ENCODE assay signal across 22 cellular contexts in genomic region chr16:28110977-28111376, GRCh38. TPM values are rescaled to one million over a fixed set of nuclear protein-coding genes. Genes with fewer than 3 reads are reported as not detected.
DNase-seq lines count a peak whose midpoint lies in the region; ATAC-seq and TF ChIP-seq lines count a peak whose summit lies in the region.
"Had no signal": no experiment of that assay in that cellular context is flagged by ENCODE, and none has a peak within 500 bp of the region (broad histone marks: within the 10 kb centered on the region; RNA-seq: fewer than 3 reads in every experiment).

No MANE protein-coding gene starts in this region.

- CTCF ChIA-PET in activated CD4-positive, alpha-beta T cell treated with anti-CD3 and anti-CD28 coated beads, Interleukin-2, amount 10 ng/mL, durations not matched to agents 7 days and 5 days (lab: Charles Lee), result no interaction called here

- POLR2A ChIA-PET in activated CD4-positive, alpha-beta T cell treated with anti-CD3 and anti-CD28 coated beads, Interleukin-2, amount 10 ng/mL, durations not matched to agents 7 days and 5 days (lab: Charles Lee), result no interaction called here

- no peak overlapping the region for H3K4me3 Mint-ChIP-seq in activated CD4-positive, alpha-beta T cell treated with anti-CD3 and anti-CD28 coated beads, Interleukin-2, amount 10 ng/mL, durations not matched to agents 7 days and 5 days
- no peak overlapping the region for H3K4me3 Mint-ChIP-seq in CD14-positive monocyte
- no peak overlapping the region for H3K4me3 Mint-ChIP-seq in activated naive CD8-positive, alpha-beta T cell treated with anti-CD3 and anti-CD28 coated beads, Interleukin-2, amount 50 U/mL, for 24 hours
- no peak overlapping the region for H3K4me3 Mint-ChIP-seq in natural killer cell treated with Interleukin-12 subunit alpha and Interleukin-12 subunit beta and Interleukin-15 and Interleukin-18, amount 100 ng/mL, for 72 hours

- DNase-seq in activated CD4-positive, alpha-beta T cell treated with anti-CD3 and anti-CD28 coated beads, Interleukin-2, amount 10 ng/mL, durations not matched to agents 7 days and 5 days, result no peak
- no peak for DNase-seq in activated CD4-positive, alpha-beta T cell treated with anti-CD3 and anti-CD28 coated beads, Interleukin-2, amount 50 U/mL, for 1 hour
- no peak for DNase-seq in CD14-positive monocyte (ENCODE audit: low spot score)
- no peak for DNase-seq in activated naive CD8-positive, alpha-beta T cell treated with anti-CD3 and anti-CD28 coated beads, Interleukin-2, amount 50 U/mL, for 24 hours
- DNase-seq in natural killer cell treated with Interleukin-12 subunit alpha and Interleukin-12 subunit beta and Interleukin-15 and Interleukin-18, amount 100 ng/mL, for 72 hours (ENCODE audit: low spot score), result no peak
- no peak for DNase-seq in NCI-H748 (lab: John Stamatoyannopoulos, UW; ENCODE audit: unreplicated experiment)
- no peak for DNase-seq in dermis blood vessel endothelial cell
- DNase-seq: C1 segment of cervical spinal cord; COR-L47; EL; H7; NCI-H1417; NCI-H187 treated with DMSO at 0.1 percent for 48 hours; NCI-H446; NCI-H69; NK-92 treated with Interleukin-12 subunit alpha and Interleukin-12 subunit beta, amount 100 ng/mL, for 24 hours; SHP77 treated with DMSO at 0.1 percent for 48 hours had no signal

- intact Hi-C loops in CD14-positive monocyte (cut with micrococcal nuclease), result loop anchor here in 1 of 2 donors (2.0 kb wide), 1 partner anchor 100 kb away; the partner anchor contains the start of gene XPO6

- TF ChIP-seq CTCF in CD14-positive monocyte (IDR thresholded peaks at IDR 0.05), result no peak

- no peaks in the 10 kb centered on the region for H3K27me3 Mint-ChIP-seq in activated CD4-positive, alpha-beta T cell treated with anti-CD3 and anti-CD28 coated beads, Interleukin-2, amount 10 ng/mL, durations not matched to agents 7 days and 5 days
- H3K27me3 Mint-ChIP-seq in CD14-positive monocyte (ENCODE audit: low read depth in 3 of 3), result peaks cover 0 to 2% (median 0%) of the 10 kb centered on the region in 3 donors
- H3K27me3 Mint-ChIP-seq in activated naive CD8-positive, alpha-beta T cell treated with anti-CD3 and anti-CD28 coated beads, Interleukin-2, amount 50 U/mL, for 24 hours, result no peaks in the 10 kb centered on the region
- no peaks in the 10 kb centered on the region for H3K27me3 Mint-ChIP-seq in natural killer cell treated with Interleukin-12 subunit alpha and Interleukin-12 subunit beta and Interleukin-15 and Interleukin-18, amount 100 ng/mL, for 72 hours

- no peak for ATAC-seq in activated naive CD8-positive, alpha-beta T cell treated with anti-CD3 and anti-CD28 coated beads, Interleukin-2, amount 50 U/mL, for 24 hours
- ATAC-seq in natural killer cell treated with Interleukin-12 subunit alpha and Interleukin-12 subunit beta and Interleukin-15 and Interleukin-18, amount 100 ng/mL, for 72 hours, result no peak
- no peak for ATAC-seq in HG02852 (IDR thresholded peaks at IDR 0.05; ENCODE audit: unreplicated experiment)

- H3K36me3 Mint-ChIP-seq in activated CD4-positive, alpha-beta T cell treated with anti-CD3 and anti-CD28 coated beads, Interleukin-2, amount 10 ng/mL, durations not matched to agents 7 days and 5 days (ENCODE audit: low read depth), result peaks cover 66% of the 10 kb centered on the region
- H3K36me3 Mint-ChIP-seq in CD14-positive monocyte, result peaks cover 84 to 90% of the 10 kb centered on the region in 2 donors
- H3K36me3 Mint-ChIP-seq in activated naive CD8-positive, alpha-beta T cell treated with anti-CD3 and anti-CD28 coated beads, Interleukin-2, amount 50 U/mL, for 24 hours (ENCODE audit: low read depth), result peaks cover 66% of the 10 kb centered on the region
- peaks cover 23% of the 10 kb centered on the region for H3K36me3 Mint-ChIP-seq in natural killer cell treated with Interleukin-12 subunit alpha and Interleukin-12 subunit beta and Interleukin-15 and Interleukin-18, amount 100 ng/mL, for 72 hours

- H3K9me3 Mint-ChIP-seq in activated CD4-positive, alpha-beta T cell treated with anti-CD3 and anti-CD28 coated beads, Interleukin-2, amount 10 ng/mL, durations not matched to agents 7 days and 5 days, result no peaks in the 10 kb centered on the region
- H3K9me3 Mint-ChIP-seq in CD14-positive monocyte, result no peaks in the 10 kb centered on the region
- no peaks in the 10 kb centered on the region for H3K9me3 Mint-ChIP-seq in activated naive CD8-positive, alpha-beta T cell treated with anti-CD3 and anti-CD28 coated beads, Interleukin-2, amount 50 U/mL, for 24 hours
- no peaks in the 10 kb centered on the region for H3K9me3 Mint-ChIP-seq in natural killer cell treated with Interleukin-12 subunit alpha and Interleukin-12 subunit beta and Interleukin-15 and Interleukin-18, amount 100 ng/mL, for 72 hours

- H3K4me1 Mint-ChIP-seq in activated CD4-positive, alpha-beta T cell treated with anti-CD3 and anti-CD28 coated beads, Interleukin-2, amount 10 ng/mL, durations not matched to agents 7 days and 5 days, result peaks cover 27% of the 10 kb centered on the region
- H3K4me1 Mint-ChIP-seq in CD14-positive monocyte, result peaks cover 32% of the 10 kb centered on the region
- H3K4me1 Mint-ChIP-seq in activated naive CD8-positive, alpha-beta T cell treated with anti-CD3 and anti-CD28 coated beads, Interleukin-2, amount 50 U/mL, for 24 hours, result peaks cover 12% of the 10 kb centered on the region
- H3K4me1 Mint-ChIP-seq in natural killer cell treated with Interleukin-12 subunit alpha and Interleukin-12 subunit beta and Interleukin-15 and Interleukin-18, amount 100 ng/mL, for 72 hours (ENCODE audit: low read depth in 2 of 2), result peaks cover 20 to 27% of the 10 kb centered on the region in 2 donors

- peak overlapping the region; percentile 44 for H3K27ac Mint-ChIP-seq in activated CD4-positive, alpha-beta T cell treated with anti-CD3 and anti-CD28 coated beads, Interleukin-2, amount 10 ng/mL, durations not matched to agents 7 days and 5 days
- H3K27ac Mint-ChIP-seq in CD14-positive monocyte, result peak overlapping the region in 5 of 7 donors; percentile 80 to 98 (median 96)
- H3K27ac Mint-ChIP-seq in activated naive CD8-positive, alpha-beta T cell treated with anti-CD3 and anti-CD28 coated beads, Interleukin-2, amount 50 U/mL, for 24 hours, result peak overlapping the region; percentile 15
- H3K27ac Mint-ChIP-seq in natural killer cell treated with Interleukin-12 subunit alpha and Interleukin-12 subunit beta and Interleukin-15 and Interleukin-18, amount 100 ng/mL, for 72 hours, result peak overlapping the region; percentile 5 to 81

RNA-seq across cellular contexts. Expression of gene GSG1L, which starts 47.5 kb away (rescaled TPM):
- total RNA-seq in activated CD4-positive, alpha-beta T cell treated with anti-CD3 and anti-CD28 coated beads, Interleukin-2, amount 10 ng/mL, durations not matched to agents 7 days and 5 days, result not detected
- not detected for polyA plus RNA-seq in CD14-positive monocyte
- not detected for total RNA-seq in natural killer cell treated with Interleukin-12 subunit alpha and Interleukin-12 subunit beta and Interleukin-15 and Interleukin-18, amount 100 ng/mL, for 72 hours
- total RNA-seq in dermis blood vessel endothelial cell, result not detected in 2 replicates
- total RNA-seq: A172, H7, HT1080, OCI-LY7, RPMI7951 had no signal

Comparison
In these comparisons a context has a peak if more than half of its experiments do, and no peak if none do; other contexts are left out.
1. H3K27ac Mint-ChIP-seq: peak in every context shown above with its lines; median percentile 96 in CD14-positive monocyte; 44 in activated CD4-positive, alpha-beta T cell treated with anti-CD3 and anti-CD28 coated beads, Interleukin-2, amount 10 ng/mL, durations not matched to agents 7 days and 5 days; 43 in natural killer cell treated with Interleukin-12 subunit alpha and Interleukin-12 subunit beta and Interleukin-15 and Interleukin-18, amount 100 ng/mL, for 72 hours; 15 in activated naive CD8-positive, alpha-beta T cell treated with anti-CD3 and anti-CD28 coated beads, Interleukin-2, amount 50 U/mL, for 24 hours.